In genomic region chr15:85589873-85590272, GRCh38 we compare ENCODE assay signal across 15 cellular contexts.
DNase-seq lines count a peak whose midpoint lies in the region; ATAC-seq and TF ChIP-seq lines count a peak whose summit lies in the region.
"Had no signal": no experiment of that assay in that cellular context is flagged by ENCODE, and none has a peak within 500 bp of the region (broad histone marks: within the 10 kb centered on the region; RNA-seq: fewer than 3 reads in every experiment).

No MANE protein-coding gene starts in this region.

- H3K9ac ChIP-seq in neuronal stem cell (ENCODE audit: low read depth, low read length, poor library complexity): no peak overlapping the region
- H3K9ac ChIP-seq: parathyroid adenoma had no signal

- H3K4me3 Mint-ChIP-seq in GM23338 (no peak overlapping the region), WTC11 (no peak overlapping the region)
- H3K4me3 Mint-ChIP-seq: activated CD4-positive, alpha-beta T cell treated with anti-CD3 and anti-CD28 coated beads for 36 hours; dendritic cell treated with granulocyte-macrophage colony-stimulating factor and Interleukin-4, amounts not matched to agents 40 ng/mL and 50 ng/mL, for 4 days had no signal

- H3K27ac ChIP-seq in GM23338 (ENCODE audit: low read depth): 0 out of 2 replicates have a peak overlapping the region, but pooled peaks have one; percentile 8
- peak overlapping the region in 4 of 5 donors; percentile 65 to 88 (median 81) for H3K27ac ChIP-seq in stomach
- no peak overlapping the region for H3K27ac ChIP-seq in neuronal stem cell (replicated peaks; ENCODE audit: low read length)
- H3K27ac ChIP-seq: parathyroid adenoma, thoracic aorta had no signal

- H3K27ac Mint-ChIP-seq in GM23338 (no peak overlapping the region), WTC11 (no peak overlapping the region)
- H3K27ac Mint-ChIP-seq: activated CD4-positive, alpha-beta T cell treated with anti-CD3 and anti-CD28 coated beads for 36 hours had no signal

- no peak overlapping the region for H2BK120ac ChIP-seq in neuronal stem cell (ENCODE audit: low read depth, low read length)

- DNase-seq in GM23338 (ENCODE audit: low spot score) (no peak), choroid plexus epithelial cell (ENCODE audit: low read depth) (peak; percentile 67), left lobe of liver (ENCODE audit: low spot score) (no peak), stomach (no peak), neuronal stem cell (ENCODE audit: low spot score) (no peak), WTC11 (ENCODE audit: low spot score) (no peak), midbrain (lab: John Stamatoyannopoulos, UW) (no peak)
- DNase-seq: activated CD4-positive, alpha-beta T cell treated with anti-CD3 and anti-CD28 coated beads for 36 hours; activated gamma-delta T cell treated with Interleukin-2 at 50 U/mL for 16 hours; NCI-H1417; NCI-H82 had no signal

- no peaks in the 10 kb centered on the region for H3K9me2 ChIP-seq in GM23338 (ENCODE audit: insufficient read depth)

- no peak overlapping the region for H2AK5ac ChIP-seq in neuronal stem cell (ENCODE audit: low read depth, low read length)

- no peak overlapping the region for H3K18ac ChIP-seq in neuronal stem cell (ENCODE audit: low read length)

- TF ChIP-seq POLR2A in stomach (IDR thresholded peaks at IDR 0.05): no peak

- H3K27me3 Mint-ChIP-seq in GM23338 (ENCODE audit: insufficient read depth, low read depth, poor library complexity): no peaks in the 10 kb centered on the region
- H3K27me3 Mint-ChIP-seq in WTC11 (ENCODE audit: low read depth): no peaks in the 10 kb centered on the region
- H3K27me3 Mint-ChIP-seq: activated CD4-positive, alpha-beta T cell treated with anti-CD3 and anti-CD28 coated beads for 36 hours; dendritic cell treated with granulocyte-macrophage colony-stimulating factor and Interleukin-4, amounts not matched to agents 40 ng/mL and 50 ng/mL, for 4 days had no signal

- H2BK12ac ChIP-seq in neuronal stem cell (ENCODE audit: low read length): no peak overlapping the region

- no peak for ATAC-seq in GM23338
- peak; percentile 87 for ATAC-seq in left lobe of liver
- no peak for ATAC-seq in HG03378 (IDR thresholded peaks at IDR 0.05; ENCODE audit: unreplicated experiment)
- ATAC-seq in WTC11: no peak
- ATAC-seq: activated CD4-positive, alpha-beta T cell treated with anti-CD3 and anti-CD28 coated beads for 36 hours had no signal

- H2AFZ ChIP-seq in GM23338 (no peak overlapping the region), neuronal stem cell (ENCODE audit: low read length) (no peak overlapping the region)
- H2AFZ ChIP-seq: parathyroid adenoma had no signal

- H2BK15ac ChIP-seq in neuronal stem cell (ENCODE audit: low read length): no peak overlapping the region

- peaks cover 1% of the 10 kb centered on the region; the same call in 1 of the 2 replicates for H3K79me2 ChIP-seq in GM23338 (replicated peaks; ENCODE audit: insufficient read depth)
- H3K79me2 ChIP-seq: parathyroid adenoma had no signal

- no peaks in the 10 kb centered on the region for H3K79me1 ChIP-seq in neuronal stem cell (ENCODE audit: low read depth, low read length)

- no peaks in the 10 kb centered on the region; the same call in 1 of the 2 replicates for H4K20me1 ChIP-seq in GM23338 (replicated peaks; ENCODE audit: insufficient read depth)

- H3K9me3 Mint-ChIP-seq in GM23338 (no peaks in the 10 kb centered on the region), WTC11 (no peaks in the 10 kb centered on the region)
- H3K9me3 Mint-ChIP-seq: dendritic cell treated with granulocyte-macrophage colony-stimulating factor and Interleukin-4, amounts not matched to agents 40 ng/mL and 50 ng/mL, for 4 days had no signal

- no peak overlapping the region for H3K4me3 ChIP-seq in GM23338
- no peak overlapping the region for H3K4me3 ChIP-seq in choroid plexus epithelial cell (ENCODE audit: low read depth, low read length)
- no peak overlapping the region for H3K4me3 ChIP-seq in stomach
- H3K4me3 ChIP-seq in neuronal stem cell (ENCODE audit: low read length in 2 of 2): no peak overlapping the region
- H3K4me3 ChIP-seq: thoracic aorta had no signal

- H3K4ac ChIP-seq in neuronal stem cell (ENCODE audit: low read length): no peak overlapping the region

- H3K4me1 Mint-ChIP-seq in GM23338: peaks cover 13% of the 10 kb centered on the region; the same call in 2 of the 3 replicates
- H3K4me1 Mint-ChIP-seq in WTC11: peaks cover 14% of the 10 kb centered on the region

- WGBS in stomach, 5 donors: 29 to 42% (median 34%) methylated on average over 2 of the region's 2 CpGs
- WGBS in neuronal stem cell (ENCODE audit: extremely low coverage in 2 of 2, insufficient read length in 2 of 2, insufficient replicate concordance in 1 of 2), 2 donors: no CpG with 5 or more reads among the region's 2 CpGs

- H3K4me2 ChIP-seq in GM23338 (no peak overlapping the region), neuronal stem cell (ENCODE audit: insufficient read depth, low read length, poor library complexity, severe bottlenecking) (no peak overlapping the region)

- H3K36me3 Mint-ChIP-seq in GM23338 (ENCODE audit: low read depth): peaks cover 5% of the 10 kb centered on the region; the same call in 1 of the 3 replicates
- no peaks in the 10 kb centered on the region; the same call in 1 of the 2 replicates for H3K36me3 Mint-ChIP-seq in WTC11

- POLR2A ChIA-PET in WTC11 (lab: Charles Lee): no interaction called here

- H3K36me3 ChIP-seq in GM23338 (ENCODE audit: insufficient read depth): no peaks in the 10 kb centered on the region
- H3K36me3 ChIP-seq in stomach: peaks cover 0 to 30% (median 21%) of the 10 kb centered on the region in 4 donors
- peaks cover 0 to 20% of the 10 kb centered on the region in 2 donors for H3K36me3 ChIP-seq in neuronal stem cell (replicated peaks in 1 of 2; ENCODE audit: control insufficient read depth in 2 of 2, insufficient read depth in 2 of 2, low read length in 2 of 2)
- H3K36me3 ChIP-seq: thoracic aorta had no signal

- intact Hi-C loops in stomach (cut with DNase I; ENCODE audit: low total_unique reads): no loop called here

- TF ChIP-seq EP300 in stomach (IDR thresholded peaks at IDR 0.05): no peak

- no peak overlapping the region for H4K91ac ChIP-seq in neuronal stem cell (ENCODE audit: low read depth, low read length, poor library complexity)

- H3F3A ChIP-seq in GM23338 (replicated peaks; ENCODE audit: low read depth): no peaks in the 10 kb centered on the region

- TF ChIP-seq CTCF in GM23338 (conservative IDR thresholded peaks at IDR 0.05; ENCODE audit: low read depth in 2 of 2): no peak
- no peak for TF ChIP-seq CTCF in choroid plexus epithelial cell (conservative IDR thresholded peaks at IDR 0.05; ENCODE audit: low read depth, low read length)
- no peak for TF ChIP-seq CTCF in stomach (IDR thresholded peaks at IDR 0.05)
- TF ChIP-seq CTCF in WTC11 (IDR thresholded peaks at IDR 0.05): no peak

- no peak overlapping the region for H3K14ac ChIP-seq in neuronal stem cell (ENCODE audit: low read length)

- H3K23ac ChIP-seq in neuronal stem cell (ENCODE audit: low read depth, low read length, poor library complexity): no peak overlapping the region

- H3K9me3 ChIP-seq in stomach (no peaks in the 10 kb centered on the region), neuronal stem cell (replicated peaks in 1 of 2; ENCODE audit: control insufficient read depth in 2 of 2, insufficient read depth in 1 of 2, low read depth in 1 of 2, low read length in 2 of 2) (peaks cover 0 to 6% of the 10 kb centered on the region in 2 donors)
- H3K9me3 ChIP-seq: thoracic aorta had no signal

- CTCF ChIA-PET in WTC11 (lab: Charles Lee): no interaction called here

- peaks cover 13% of the 10 kb centered on the region; the same call in 1 of the 2 replicates for H3K4me1 ChIP-seq in GM23338 (ENCODE audit: insufficient read depth)
- H3K4me1 ChIP-seq in stomach: peaks cover 28 to 93% (median 57%) of the 10 kb centered on the region in 4 donors
- peaks cover 2 to 11% of the 10 kb centered on the region in 2 donors for H3K4me1 ChIP-seq in neuronal stem cell (ENCODE audit: control insufficient read depth in 2 of 2, insufficient read depth in 1 of 2, low read depth in 1 of 2, low read length in 2 of 2)
- H3K4me1 ChIP-seq: parathyroid adenoma had no signal

- H3K27me3 ChIP-seq in GM23338 (ENCODE audit: insufficient read depth) (no peaks in the 10 kb centered on the region), stomach (no peaks in the 10 kb centered on the region), neuronal stem cell (ENCODE audit: control insufficient read depth in 3 of 3, insufficient read depth in 3 of 3, low read depth in 1 of 3, low read length in 3 of 3) (no peaks in the 10 kb centered on the region)

- no peak overlapping the region for H4K8ac ChIP-seq in neuronal stem cell (ENCODE audit: low read depth, low read length)

- H2BK5ac ChIP-seq in neuronal stem cell (ENCODE audit: low read length): no peak overlapping the region

TF ChIP-seq in GM23338, 12 proteins besides CTCF, POLR2A, EP300 and RAD21:
- no peak for TF ChIP-seq STAT1 (IDR thresholded peaks at IDR 0.05; ENCODE audit: unreplicated experiment)
- TF ChIP-seq JUNB (IDR thresholded peaks at IDR 0.05; ENCODE audit: unreplicated experiment): no peak

TF ChIP-seq in WTC11, 78 proteins besides CTCF, POLR2A, EP300 and RAD21 (continues in another document):
- TF ChIP-seq ZNF671 (CRISPR knock-in tag; IDR thresholded peaks at IDR 0.05): no peak
- no peak for TF ChIP-seq ZNF317 (CRISPR knock-in tag; IDR thresholded peaks at IDR 0.05; ENCODE audit: borderline replicate concordance, low read depth)
- no peak for TF ChIP-seq ZNF263 (CRISPR knock-in tag; IDR thresholded peaks at IDR 0.05; ENCODE audit: low read depth)
- TF ChIP-seq, protein P1, sequence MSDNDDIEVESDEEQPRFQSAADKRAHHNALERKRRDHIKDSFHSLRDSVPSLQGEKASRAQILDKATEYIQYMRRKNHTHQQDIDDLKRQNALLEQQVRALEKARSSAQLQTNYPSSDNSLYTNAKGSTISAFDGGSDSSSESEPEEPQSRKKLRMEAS (CRISPR knock-in tag; IDR thresholded peaks at IDR 0.05): no peak
- TF ChIP-seq ERG (CRISPR knock-in tag; IDR thresholded peaks at IDR 0.05): no peak
- no peak for TF ChIP-seq RORB (CRISPR knock-in tag; IDR thresholded peaks at IDR 0.05)
- no peak for TF ChIP-seq TEAD1 (CRISPR knock-in tag; IDR thresholded peaks at IDR 0.05)
- no peak for TF ChIP-seq ESRRA (CRISPR knock-in tag; IDR thresholded peaks at IDR 0.05; ENCODE audit: borderline replicate concordance)
